Comparison of ENCODE assay signal across 23 cellular contexts in genomic region chr12:49260831-49261363, GRCh38. TPM values are rescaled to one million over a fixed set of nuclear protein-coding genes. Genes with fewer than 3 reads are reported as not detected.
A peak's percentile ranks its signal among the peaks of the same experiment; 100 is the strongest.
DNase-seq lines count a peak whose midpoint lies in the region; ATAC-seq, FAIRE-seq and TF ChIP-seq lines count a peak whose summit lies in the region.
"Had no signal": no experiment of that assay in that cellular context is flagged by ENCODE, and none has a peak within 500 bp of the region (broad histone marks: within the 10 kb centered on the region; RNA-seq: fewer than 3 reads in every experiment).

No MANE protein-coding gene starts in this region.

- no peaks in the 10 kb centered on the region; a peak in 1 of 5 replicates for H3K27me3 ChIP-seq in HepG2 (ENCODE audit: control insufficient read depth in 1 of 2, insufficient read depth in 2 of 2, low read length in 2 of 2)
- H3K27me3 ChIP-seq in right lobe of liver = no peaks in the 10 kb centered on the region
- no peaks in the 10 kb centered on the region for H3K27me3 ChIP-seq in endothelial cell of umbilical vein (ENCODE audit: control insufficient read depth in 2 of 2, insufficient read depth in 2 of 2, low read length in 2 of 2)
- no peaks in the 10 kb centered on the region for H3K27me3 ChIP-seq in osteoblast (ENCODE audit: insufficient read depth, low read length)
- H3K27me3 ChIP-seq: transverse colon had no signal

- no peaks in the 10 kb centered on the region for H3K9me1 ChIP-seq in endothelial cell of umbilical vein (replicated peaks; ENCODE audit: control insufficient read depth, extremely low read depth, insufficient read depth, low read length)

- no peaks in the 10 kb centered on the region for H3K36me3 ChIP-seq in HepG2 (replicated peaks in 1 of 2; ENCODE audit: control insufficient read depth in 1 of 2, insufficient read depth in 2 of 2, low read length in 2 of 2)
- H3K36me3 ChIP-seq in right lobe of liver = no peaks in the 10 kb centered on the region
- H3K36me3 ChIP-seq in endothelial cell of umbilical vein (ENCODE audit: control insufficient read depth in 2 of 2, extremely low read depth in 1 of 2, insufficient read depth in 2 of 2, low read length in 2 of 2) = no peaks in the 10 kb centered on the region
- no peaks in the 10 kb centered on the region for H3K36me3 ChIP-seq in osteoblast (ENCODE audit: insufficient read depth, low read length)
- H3K36me3 ChIP-seq: transverse colon, WERI-Rb-1 had no signal

- H3K4me3 ChIP-seq in HepG2 (replicated peaks in 1 of 3; ENCODE audit: insufficient read depth in 1 of 3, low read depth in 2 of 3, low read length in 3 of 3) (no peak overlapping the region), right lobe of liver (no peak overlapping the region), endothelial cell of umbilical vein (replicated peaks in 1 of 3; ENCODE audit: insufficient read depth in 1 of 3, low read depth in 1 of 3, low read length in 3 of 3) (no peak overlapping the region), osteoblast (ENCODE audit: insufficient read depth, low read length) (no peak overlapping the region)
- H3K4me3 ChIP-seq: transverse colon had no signal

- no peak for ATAC-seq in HepG2
- ATAC-seq in right lobe of liver = no peak
- no peak for ATAC-seq in HG02840 (IDR thresholded peaks at IDR 0.05; ENCODE audit: low FRiP score, unreplicated experiment)
- ATAC-seq in HG02588 (IDR thresholded peaks at IDR 0.05; ENCODE audit: unreplicated experiment) = no peak
- ATAC-seq: stimulated activated memory B cell treated with anti-CD40 and anti-IgM and Interleukin-4, amounts not matched to agents 10 μg/mL and 1 μg/mL and 100 μg/mL, for 72 hours had no signal

- dilution Hi-C loops in endothelial cell of umbilical vein (cut with MboI; ENCODE audit: extremely low pct_ligation_motif_present, low sequenced_read_pairs) = no loop called here

- H3K9ac ChIP-seq in HepG2 (ENCODE audit: insufficient read depth, low read depth, low read length) = no peak overlapping the region
- H3K9ac ChIP-seq in endothelial cell of umbilical vein (replicated peaks; ENCODE audit: extremely low read depth, insufficient read depth, low read length) = peak overlapping the region; percentile 52

- in situ Hi-C loops in HepG2 (cut with HindIII; ENCODE audit: extremely low pct_ligation_motif_present, low pct_unique_long_range_greater_than_20kb) = no loop called here

- H4K20me1 ChIP-seq in HepG2 (ENCODE audit: insufficient read depth, low read length) (no peaks in the 10 kb centered on the region), endothelial cell of umbilical vein (replicated peaks; ENCODE audit: control insufficient read depth, extremely low read depth, insufficient read depth, low read length) (no peaks in the 10 kb centered on the region), osteoblast (ENCODE audit: insufficient read depth, low read length) (peaks cover 5% of the 10 kb centered on the region)

- FAIRE-seq in HepG2 (lab: Jason Lieb, UNC) (no peak), endothelial cell of umbilical vein (lab: Jason Lieb, UNC) (peak; percentile 52)
- FAIRE-seq: A204.1, GM19239, small intestine had no signal

- no peak for TF ChIP-seq RAD21 in HepG2 (CRISPR knock-in tag; IDR thresholded peaks at IDR 0.05)

- TF ChIP-seq POLR2A in HepG2 (IDR thresholded peaks at IDR 0.05; ENCODE audit: insufficient read depth in 1 of 2, low read depth in 2 of 2, low read length in 2 of 2) = no peak
- no peak for TF ChIP-seq POLR2A in right lobe of liver (IDR thresholded peaks at IDR 0.05)
- TF ChIP-seq POLR2A in endothelial cell of umbilical vein (IDR thresholded peaks at IDR 0.05; ENCODE audit: low read depth, low read length) = no peak

- no TSS peak for BruUV-seq in HepG2 (replicated peaks; lab: Mats Ljungman, UMichigan)
- no TSS peak for BruUV-seq in endothelial cell of umbilical vein (replicated peaks; lab: Mats Ljungman, UMichigan)

- H3K79me2 ChIP-seq in HepG2 (ENCODE audit: insufficient read depth, low read length) (peaks cover 16% of the 10 kb centered on the region), endothelial cell of umbilical vein (ENCODE audit: control insufficient read depth, insufficient read depth, low read length) (peaks cover 26% of the 10 kb centered on the region), osteoblast (ENCODE audit: insufficient read depth, low read length) (peaks cover 19% of the 10 kb centered on the region)

- H3K4me1 ChIP-seq in HepG2 (ENCODE audit: insufficient read depth, low read length) (peaks cover 39% of the 10 kb centered on the region), right lobe of liver (peaks cover 0 to 3% (median 0%) of the 10 kb centered on the region in 4 donors), endothelial cell of umbilical vein (ENCODE audit: control insufficient read depth, extremely low read depth, insufficient read depth, low read length) (peaks cover 19% of the 10 kb centered on the region), osteoblast (ENCODE audit: insufficient read depth, low read length) (peaks cover 39% of the 10 kb centered on the region)

- TF ChIP-seq CTCF in HepG2 (CRISPR knock-in tag; IDR thresholded peaks at IDR 0.05) (no peak), right lobe of liver (IDR thresholded peaks at IDR 0.05) (no peak), endothelial cell of umbilical vein (IDR thresholded peaks at IDR 0.05; ENCODE audit: extremely low read depth in 1 of 2, insufficient read depth in 1 of 2, low read depth in 1 of 2, low read length in 2 of 2) (no peak), osteoblast (IDR thresholded peaks at IDR 0.05; ENCODE audit: extremely low read depth, low read depth, low read length) (no peak)

- intact Hi-C loops in HepG2 (cut with micrococcal nuclease; ENCODE audit: unreplicated experiment) = no loop called here
- intact Hi-C loops in right lobe of liver (cut with DNase I) = no loop called here
- intact Hi-C loops in endothelial cell of umbilical vein (cut with micrococcal nuclease) = no loop called here

- no peak overlapping the region for H2AFZ ChIP-seq in HepG2 (ENCODE audit: low read length)
- no peak overlapping the region for H2AFZ ChIP-seq in endothelial cell of umbilical vein (ENCODE audit: low read depth, low read length)
- no peak overlapping the region for H2AFZ ChIP-seq in osteoblast (ENCODE audit: low read length)

- WGBS in HepG2 (ENCODE audit: low lambda C conversion rate) = 97% methylated on average over 10 of the region's 10 CpGs
- WGBS in right lobe of liver (ENCODE audit: insufficient coverage, low coverage, low lambda C conversion rate, missing lambda C conversion rate) = 80% methylated on average over 8 of the region's 10 CpGs

- POLR2A ChIA-PET in HepG2 (lab: Yijun Ruan, JAX) (no interaction called here), endothelial cell of umbilical vein (lab: Charles Lee) (interaction anchor here (0.6 kb wide), 1 partner anchor 76 kb away, joined by 3 read pairs; no protein-coding TSS in a partner anchor)

- TF ChIP-seq EP300 in HepG2 (IDR thresholded peaks at IDR 0.05; ENCODE audit: low read depth in 2 of 2, low read length in 2 of 2) (no peak), HepG2 (CRISPR knock-in tag; IDR thresholded peaks at IDR 0.05; ENCODE audit: borderline replicate concordance) (no peak)

- CTCF ChIA-PET in HepG2 (lab: Yijun Ruan, JAX; ENCODE audit: low intra/inter-chr PET ratio, low total read pairs) (no interaction called here), endothelial cell of umbilical vein (lab: Charles Lee) (interaction anchor here (0.8 to 1.4 kb wide), 8 partner anchors 14 to 217 kb away, joined by 3 to 5 read pairs (median 3); partner anchors contain the start of gene PRPH)

- no peak overlapping the region for H3K27ac ChIP-seq in HepG2 (ENCODE audit: extremely low read length, insufficient read depth, low read length)
- no peak overlapping the region for H3K27ac ChIP-seq in right lobe of liver
- H3K27ac ChIP-seq in endothelial cell of umbilical vein (ENCODE audit: insufficient read depth, low read depth, low read length) = peak overlapping the region; percentile 46
- peak overlapping the region; percentile 84 for H3K27ac ChIP-seq in osteoblast (ENCODE audit: low read depth, low read length)
- H3K27ac ChIP-seq: transverse colon, WERI-Rb-1 had no signal

- DNase-seq in HepG2 (ENCODE audit: low spot score) (no peak), right lobe of liver (no peak), endothelial cell of umbilical vein (ENCODE audit: low read depth, low spot score) (no peak), osteoblast (ENCODE audit: insufficient read length, low spot score, missing footprints) (no peak), NCI-H526 (lab: John Stamatoyannopoulos, UW) (no peak)
- DNase-seq in activated CD4-positive, CD25-positive, alpha-beta regulatory T cell (lab: John Stamatoyannopoulos, UW) = no peak
- DNase-seq: activated CD4-positive, alpha-beta T cell treated with anti-CD3 and anti-CD28 coated beads, Interleukin-2, amount 50 U/mL, for 4 hours; activated CD8-positive, alpha-beta memory T cell treated with anti-CD3 and anti-CD28 coated beads, Interleukin-2, amount 50 U/mL, for 4 hours; activated naive CD8-positive, alpha-beta T cell treated with anti-CD3 and anti-CD28 coated beads, Interleukin-2, amount 10 ng/mL, durations not matched to agents 7 days and 5 days; C1 segment of cervical spinal cord; cortex of kidney; NCI-H446; NK-92 treated with Interleukin-12 subunit alpha and Interleukin-12 subunit beta, amount 100 ng/mL, for 24 hours; small intestine; transverse colon; WERI-Rb-1 had no signal

- H3K9me3 ChIP-seq in HepG2 (ENCODE audit: low read length) (no peaks in the 10 kb centered on the region), right lobe of liver (no peaks in the 10 kb centered on the region), endothelial cell of umbilical vein (replicated peaks; ENCODE audit: control insufficient read depth, insufficient read depth, low read length) (no peaks in the 10 kb centered on the region), osteoblast (ENCODE audit: low read depth, low read length) (no peaks in the 10 kb centered on the region)
- H3K9me3 ChIP-seq: transverse colon had no signal

- H3K4me2 ChIP-seq in HepG2 (ENCODE audit: low read depth, low read length) = no peak overlapping the region
- H3K4me2 ChIP-seq in endothelial cell of umbilical vein (ENCODE audit: insufficient read depth, low read length) = peak overlapping the region; percentile 71
- H3K4me2 ChIP-seq in osteoblast (ENCODE audit: insufficient read depth, low read length) = peak overlapping the region; percentile 68

RNA-seq across cellular contexts. Expression of gene TUBA1C, which starts 4.0 kb away (rescaled TPM):
- total RNA-seq in HepG2 (2016; rRNA removed; fragmentation: Illumina TruSeq; extraction: Trizol) (693 and 807 TPM in 2 replicates), right lobe of liver (100 to 1,000 TPM in 2 of 6 experiments, 10 to 100 TPM in 4; 40.6 to 224 (median 68.7) TPM), endothelial cell of umbilical vein (515 and 523 TPM in 2 replicates), osteoblast (307 and 321 TPM in 2 replicates)
- total RNA-seq in HepG2 (2016; cell fraction: cytosol; rRNA removed; fragmentation: Illumina TruSeq; extraction: Trizol; ENCODE audit: low read depth) = 65.5 and 78.7 TPM in 2 replicates
- 710 and 734 TPM in 2 replicates for total RNA-seq in HepG2 (2016; cell fraction: insoluble cytoplasmic fraction; rRNA removed; fragmentation: Illumina TruSeq; extraction: Trizol)
- 176 and 201 TPM in 2 replicates for total RNA-seq in HepG2 (2016; cell fraction: membrane; rRNA removed; fragmentation: Illumina TruSeq; extraction: Trizol)
- total RNA-seq in HepG2 (2016; cell fraction: nucleus; rRNA removed; fragmentation: Illumina TruSeq; extraction: Trizol) = 210 and 226 TPM in 2 replicates
- polyA plus RNA-seq in HepG2 (2011; rRNA removed) (924 and 1,075 TPM in 2 replicates), endothelial cell of umbilical vein (2,063 and 2,352 TPM in 2 replicates)
- 1,098 and 1,321 TPM in 2 replicates for polyA plus RNA-seq in HepG2 (2011; cell fraction: cytosol; rRNA removed)
- 307 and 395 TPM in 2 replicates for polyA plus RNA-seq in HepG2 (2011; cell fraction: nucleus; rRNA removed)
- 285 and 347 TPM in 2 replicates for polyA plus RNA-seq in HepG2 (2012)
- 102 and 118 TPM in 2 replicates for polyA plus RNA-seq in HepG2 (2016; cell fraction: cytosol; fragmentation: Illumina TruSeq; extraction: Trizol; ENCODE audit: low read depth)
- 1,000 and 1,082 TPM in 2 replicates for polyA plus RNA-seq in HepG2 (2016; cell fraction: insoluble cytoplasmic fraction; fragmentation: Illumina TruSeq; extraction: Trizol; ENCODE audit: low read depth)
- polyA plus RNA-seq in HepG2 (2016; cell fraction: membrane; fragmentation: Illumina TruSeq; extraction: Trizol; ENCODE audit: low read depth) = 180 and 223 TPM in 2 replicates
- 338 and 346 TPM in 2 replicates for polyA plus RNA-seq in HepG2 (2016; cell fraction: nucleus; fragmentation: Illumina TruSeq; extraction: Trizol; ENCODE audit: insufficient read depth, low read depth)
- 2,204 and 5,291 TPM in 2 replicates for polyA minus RNA-seq in HepG2 (2011; rRNA and poly(A)+ RNA removed; ENCODE audit: low replicate concordance)
- polyA minus RNA-seq in HepG2 (2011; cell fraction: cytosol; rRNA and poly(A)+ RNA removed) = 286 and 294 TPM in 2 replicates
- 113 and 150 TPM in 2 replicates for polyA minus RNA-seq in HepG2 (2011; cell fraction: nucleus; rRNA and poly(A)+ RNA removed)
- 1,483 and 1,881 TPM in 2 replicates for polyA plus RNA-seq in endothelial cell of umbilical vein (2011; cell fraction: cytosol; rRNA removed)
- polyA plus RNA-seq in endothelial cell of umbilical vein (2011; cell fraction: nucleus; rRNA removed) = 831 and 861 TPM in 2 replicates
- 624 and 1,156 TPM in 2 replicates for polyA plus RNA-seq in endothelial cell of umbilical vein (2012)
- polyA minus RNA-seq in endothelial cell of umbilical vein = 1,491 and 1,574 TPM in 2 replicates
- polyA minus RNA-seq in endothelial cell of umbilical vein (2011; cell fraction: cytosol; rRNA and poly(A)+ RNA removed) = 697 TPM
- 181 and 302 TPM in 2 replicates for polyA minus RNA-seq in endothelial cell of umbilical vein (2011; cell fraction: nucleus; rRNA and poly(A)+ RNA removed)

RNA-seq across cellular contexts. Expression of gene PRPH, which starts 34.0 kb away (rescaled TPM):
- not detected in 2 replicates for total RNA-seq in HepG2 (2016; rRNA removed; fragmentation: Illumina TruSeq; extraction: Trizol)
- not detected in 2 replicates for total RNA-seq in HepG2 (2016; cell fraction: cytosol; rRNA removed; fragmentation: Illumina TruSeq; extraction: Trizol; ENCODE audit: low read depth)
- not detected in 2 replicates for total RNA-seq in HepG2 (2016; cell fraction: insoluble cytoplasmic fraction; rRNA removed; fragmentation: Illumina TruSeq; extraction: Trizol)
- total RNA-seq in HepG2 (2016; cell fraction: membrane; rRNA removed; fragmentation: Illumina TruSeq; extraction: Trizol) = not detected in 2 replicates
- not detected in 2 replicates for total RNA-seq in HepG2 (2016; cell fraction: nucleus; rRNA removed; fragmentation: Illumina TruSeq; extraction: Trizol)
- 0.12 and 0.51 TPM in 2 replicates for polyA plus RNA-seq in HepG2 (2011; rRNA removed)
- 0.44 and 0.54 TPM in 2 replicates for polyA plus RNA-seq in HepG2 (2011; cell fraction: cytosol; rRNA removed)
- polyA plus RNA-seq in HepG2 (2011; cell fraction: nucleus; rRNA removed) = 0.16 and 0.35 TPM in 2 replicates
- polyA plus RNA-seq in HepG2 (2012) = 0.36 TPM in 1 of 2 replicates, not detected in the other
- polyA plus RNA-seq in HepG2 (2016; cell fraction: cytosol; fragmentation: Illumina TruSeq; extraction: Trizol; ENCODE audit: low read depth) = not detected in 2 replicates
- not detected in 2 replicates for polyA plus RNA-seq in HepG2 (2016; cell fraction: insoluble cytoplasmic fraction; fragmentation: Illumina TruSeq; extraction: Trizol; ENCODE audit: low read depth)
- polyA plus RNA-seq in HepG2 (2016; cell fraction: membrane; fragmentation: Illumina TruSeq; extraction: Trizol; ENCODE audit: low read depth) = 0.17 TPM in 1 of 2 replicates, not detected in the other
- polyA plus RNA-seq in HepG2 (2016; cell fraction: nucleus; fragmentation: Illumina TruSeq; extraction: Trizol; ENCODE audit: insufficient read depth, low read depth) = not detected in 2 replicates
- 0.08 and 0.51 TPM in 2 replicates for polyA minus RNA-seq in HepG2 (2011; rRNA and poly(A)+ RNA removed; ENCODE audit: low replicate concordance)
- not detected in 2 replicates for polyA minus RNA-seq in HepG2 (2011; cell fraction: cytosol; rRNA and poly(A)+ RNA removed)
- polyA minus RNA-seq in HepG2 (2011; cell fraction: nucleus; rRNA and poly(A)+ RNA removed) = not detected in 2 replicates
- total RNA-seq in right lobe of liver = not detected
- not detected in 2 replicates for total RNA-seq in endothelial cell of umbilical vein
- polyA plus RNA-seq in endothelial cell of umbilical vein = not detected in 2 replicates
- not detected in 2 replicates for polyA plus RNA-seq in endothelial cell of umbilical vein (2011; cell fraction: cytosol; rRNA removed)
- 0.45 and 0.49 TPM in 2 replicates for polyA plus RNA-seq in endothelial cell of umbilical vein (2011; cell fraction: nucleus; rRNA removed)
- not detected in 2 replicates for polyA plus RNA-seq in endothelial cell of umbilical vein (2012)
- not detected in 2 replicates for polyA minus RNA-seq in endothelial cell of umbilical vein
- not detected for polyA minus RNA-seq in endothelial cell of umbilical vein (2011; cell fraction: cytosol; rRNA and poly(A)+ RNA removed)
- not detected in 2 replicates for polyA minus RNA-seq in endothelial cell of umbilical vein (2011; cell fraction: nucleus; rRNA and poly(A)+ RNA removed)
- under 0.01 TPM in 1 of 2 replicates, not detected in the other for total RNA-seq in osteoblast
- total RNA-seq: activated T-helper 2 cell treated with anti-CD3 and anti-CD28 coated beads, Interferon-gamma antibody, Interleukin-2, Interleukin-4, amounts not matched to agents 10 μg/mL and 5 μg/mL and 100 μg/mL, durations not matched to agents 14 hours and 24 hours and 36 hours; liver had no signal

Comparison
In these comparisons a context has a peak if more than half of its experiments do, and no peak if none do; other contexts are left out.
1. H3K27ac ChIP-seq: peak in endothelial cell of umbilical vein (single experiment) and osteoblast (single experiment); none in HepG2 (single experiment) and right lobe of liver (0 of 3).